In the genomic region with DNA sequence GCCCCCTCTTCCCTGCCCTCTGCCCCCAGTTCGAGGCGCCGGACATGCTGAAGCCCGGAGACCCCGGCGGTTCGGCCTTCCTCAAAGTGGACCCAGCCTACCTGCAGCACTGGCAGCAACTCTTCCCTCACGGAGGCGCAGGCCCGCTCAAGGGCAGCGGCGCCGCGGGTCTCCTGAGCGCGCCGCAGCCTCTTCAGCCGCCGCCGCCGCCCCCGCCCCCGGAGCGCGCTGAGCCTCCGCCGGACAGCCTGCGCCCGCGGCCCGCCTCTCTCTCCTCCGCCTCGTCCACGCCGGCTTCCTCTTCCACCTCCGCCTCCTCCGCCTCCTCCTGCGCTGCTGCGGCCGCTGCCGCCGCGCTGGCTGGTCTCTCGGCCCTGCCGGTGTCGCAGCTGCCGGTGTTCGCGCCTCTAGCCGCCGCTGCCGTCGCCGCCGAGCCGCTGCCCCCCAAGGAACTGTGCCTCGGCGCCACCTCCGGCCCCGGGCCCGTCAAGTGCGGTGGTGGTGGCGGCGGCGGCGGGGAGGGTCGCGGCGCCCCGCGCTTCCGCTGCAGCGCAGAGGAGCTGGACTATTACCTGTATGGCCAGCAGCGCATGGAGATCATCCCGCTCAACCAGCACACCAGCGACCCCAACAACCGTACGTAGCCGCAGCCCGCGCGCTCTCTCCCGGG, we compare ENCODE assay signal across 1 cellular context.
A peak's percentile ranks its signal among the peaks of the same experiment; 100 is the strongest.
TF ChIP-seq lines count a peak whose summit lies in the region.

No MANE protein-coding gene starts in this region.

TF ChIP-seq in GM12878, 131 proteins besides CTCF, POLR2A, EP300 and RAD21:
- TF ChIP-seq TCF7 (IDR thresholded peaks at IDR 0.05; ENCODE audit: borderline replicate concordance) (no peak), SUZ12 (IDR thresholded peaks at IDR 0.05; ENCODE audit: unreplicated experiment) (peak; percentile 69)
